ENCODE assay signal across 31 cellular contexts in genomic region chr10:86415099-86415498, GRCh38. TPM values are rescaled to one million over a fixed set of nuclear protein-coding genes. Genes with fewer than 3 reads are reported as not detected.
DNase-seq lines count a peak whose midpoint lies in the region; ATAC-seq, FAIRE-seq and TF ChIP-seq lines count a peak whose summit lies in the region.
"Had no signal": no experiment of that assay in that cellular context is flagged by ENCODE, and none has a peak within 500 bp of the region (broad histone marks: within the 10 kb centered on the region; RNA-seq: fewer than 3 reads in every experiment).

No MANE protein-coding gene starts in this region.

- POLR2A ChIA-PET in CD4-positive, alpha-beta T cell (lab: Charles Lee), result interaction anchor here (5.5 kb wide), 1 partner anchor 13 kb away, joined by 131 read pairs; no protein-coding TSS in a partner anchor
- POLR2A ChIA-PET in naive thymus-derived CD8-positive, alpha-beta T cell (lab: Charles Lee), result no interaction called here

- no peaks in the 10 kb centered on the region for H3K9me3 ChIP-seq in CD4-positive, alpha-beta T cell (ENCODE audit: control insufficient read depth, low read length)
- H3K9me3 ChIP-seq: suprapubic skin, uterus had no signal

- H3K4me1 Mint-ChIP-seq in CD4-positive, alpha-beta T cell (ENCODE audit: low read depth), result peaks cover 68% of the 10 kb centered on the region
- peaks cover 41% of the 10 kb centered on the region for H3K4me1 Mint-ChIP-seq in activated T-helper 1 cell treated with anti-CD3 and anti-CD28 coated beads, Interleukin-12 subunit alpha, Interleukin-12 subunit beta, Interleukin-2, Interleukin-4 antibody, amounts not matched to agents 30 ng/mL and 10 ng/mL and 1 ng/mL, durations not matched to agents 14 hours and 24 hours and 36 hours (ENCODE audit: low read depth)
- H3K4me1 Mint-ChIP-seq in naive thymus-derived CD8-positive, alpha-beta T cell, result peaks cover 27 to 64% (median 55%) of the 10 kb centered on the region in 4 donors
- H3K4me1 Mint-ChIP-seq: neural crest cell had no signal

- CTCF ChIA-PET in CD4-positive, alpha-beta T cell (lab: Charles Lee), result interaction anchor here (2.4 kb wide), 1 partner anchor 15 kb away, joined by 9 read pairs; no protein-coding TSS in a partner anchor

- peak; percentile 41 for FAIRE-seq in GM18507 (lab: Jason Lieb, UNC)
- FAIRE-seq: RCC 7860, TTC549 had no signal

- no peak overlapping the region for H3K27ac ChIP-seq in CD4-positive, alpha-beta T cell (ENCODE audit: low read depth, low read length)
- H3K27ac ChIP-seq: parathyroid adenoma, suprapubic skin, uterus had no signal

- H3K27me3 ChIP-seq in CD4-positive, alpha-beta T cell (ENCODE audit: control insufficient read depth, insufficient read depth, low read length), result no peaks in the 10 kb centered on the region
- H3K27me3 ChIP-seq: suprapubic skin, uterus had no signal

- H3K27ac Mint-ChIP-seq in CD4-positive, alpha-beta T cell, result peak overlapping the region; percentile 78
- peak overlapping the region; percentile 53 for H3K27ac Mint-ChIP-seq in activated T-helper 1 cell treated with anti-CD3 and anti-CD28 coated beads, Interleukin-12 subunit alpha, Interleukin-12 subunit beta, Interleukin-2, Interleukin-4 antibody, amounts not matched to agents 30 ng/mL and 10 ng/mL and 1 ng/mL, durations not matched to agents 14 hours and 24 hours and 36 hours
- peak overlapping the region in 9 of 10 donors; percentile 3 to 67 (median 41) for H3K27ac Mint-ChIP-seq in naive thymus-derived CD8-positive, alpha-beta T cell

- H3K4me3 Mint-ChIP-seq in CD4-positive, alpha-beta T cell, result peak overlapping the region; percentile 50
- H3K4me3 Mint-ChIP-seq in activated T-helper 1 cell treated with anti-CD3 and anti-CD28 coated beads, Interleukin-12 subunit alpha, Interleukin-12 subunit beta, Interleukin-2, Interleukin-4 antibody, amounts not matched to agents 30 ng/mL and 10 ng/mL and 1 ng/mL, durations not matched to agents 14 hours and 24 hours and 36 hours, result no peak overlapping the region
- peak overlapping the region in 7 of 10 donors; percentile 12 to 62 (median 35) for H3K4me3 Mint-ChIP-seq in naive thymus-derived CD8-positive, alpha-beta T cell
- H3K4me3 Mint-ChIP-seq: neural crest cell had no signal

- TF ChIP-seq CTCF in CD4-positive, alpha-beta T cell (IDR thresholded peaks at IDR 0.05), result no peak
- TF ChIP-seq CTCF in GM10266 (IDR thresholded peaks at IDR 0.05; ENCODE audit: control insufficient read depth, insufficient read depth, low read depth, missing control alignments), result no peak

- ATAC-seq in CD4-positive, alpha-beta T cell (ENCODE audit: poor library complexity), result no peak
- no peak for ATAC-seq in naive thymus-derived CD8-positive, alpha-beta T cell
- ATAC-seq: activated CD4-positive, CD25-positive, alpha-beta regulatory T cell treated with anti-CD3 and anti-CD28 coated beads, Interleukin-2, amount 50 U/mL, for 24 hours had no signal

- H3K9me3 Mint-ChIP-seq in CD4-positive, alpha-beta T cell, result no peaks in the 10 kb centered on the region
- H3K9me3 Mint-ChIP-seq in activated T-helper 1 cell treated with anti-CD3 and anti-CD28 coated beads, Interleukin-12 subunit alpha, Interleukin-12 subunit beta, Interleukin-2, Interleukin-4 antibody, amounts not matched to agents 30 ng/mL and 10 ng/mL and 1 ng/mL, durations not matched to agents 14 hours and 24 hours and 36 hours, result peaks cover 7% of the 10 kb centered on the region
- no peaks in the 10 kb centered on the region for H3K9me3 Mint-ChIP-seq in naive thymus-derived CD8-positive, alpha-beta T cell
- H3K9me3 Mint-ChIP-seq: CD4-positive, alpha-beta memory T cell had no signal

- no peaks in the 10 kb centered on the region for H3K36me3 Mint-ChIP-seq in CD4-positive, alpha-beta T cell (ENCODE audit: low read depth)
- H3K36me3 Mint-ChIP-seq in activated T-helper 1 cell treated with anti-CD3 and anti-CD28 coated beads, Interleukin-12 subunit alpha, Interleukin-12 subunit beta, Interleukin-2, Interleukin-4 antibody, amounts not matched to agents 30 ng/mL and 10 ng/mL and 1 ng/mL, durations not matched to agents 14 hours and 24 hours and 36 hours (ENCODE audit: low read depth), result peaks cover 6% of the 10 kb centered on the region
- no peaks in the 10 kb centered on the region for H3K36me3 Mint-ChIP-seq in naive thymus-derived CD8-positive, alpha-beta T cell
- H3K36me3 Mint-ChIP-seq: CD4-positive, alpha-beta memory T cell had no signal

- no peak for DNase-seq in CD4-positive, alpha-beta T cell
- no peak for DNase-seq in GM18507 (ENCODE audit: extremely low spot score, insufficient read length, low read depth)
- DNase-seq in activated T-helper 1 cell treated with anti-CD3 and anti-CD28 coated beads, Interleukin-12 subunit alpha, Interleukin-12 subunit beta, Interleukin-2, Interleukin-4 antibody, amounts not matched to agents 30 ng/mL and 10 ng/mL and 1 ng/mL, durations not matched to agents 14 hours and 24 hours and 36 hours (ENCODE audit: low spot score), result no peak
- no peak for DNase-seq in naive thymus-derived CD8-positive, alpha-beta T cell
- no peak for DNase-seq in GM10266 (ENCODE audit: extremely low spot score)
- no peak for DNase-seq in NCI-H2081 treated with DMSO at 0.1 percent for 48 hours (lab: John Stamatoyannopoulos, UW)
- DNase-seq in NCI-H1092 (lab: John Stamatoyannopoulos, UW), result no peak
- DNase-seq: activated CD4-positive, alpha-beta T cell treated with anti-CD3 and anti-CD28 coated beads, Interleukin-2, amount 50 U/mL, for 48 hours; activated CD8-positive, alpha-beta memory T cell treated with anti-CD3 and anti-CD28 coated beads, Interleukin-2, amount 50 U/mL, for 48 hours; activated effector memory CD4-positive, alpha-beta T cell treated with anti-CD3 and anti-CD28 coated beads, Interleukin-2, amount 50 U/mL, for 16 hours; amniotic stem cell; CD4-positive, alpha-beta memory T cell; DMS 273 treated with DMSO at 0.1 percent for 48 hours; effector CD8-positive, alpha-beta T cell; glutamatergic neuron; GOT3; islet precursor cell; NCI-H1048; NCI-H1930; NCI-H526; SIG-M5; stimulated activated CD4-positive, alpha-beta T cell treated with anti-CD3 and anti-CD28 coated beads, Interleukin-1b, Interleukin-23, amount 100 ng/mL, for 48 hours; SW 1271; uterus had no signal

- intact Hi-C loops in CD4-positive, alpha-beta T cell (cut with DNase I, micrococcal nuclease), result loop anchor here in 1 of 2 experiments (10.0 kb wide), 1 partner anchor 800 kb away; no protein-coding TSS in a partner anchor
- intact Hi-C loops in activated T-helper 1 cell treated with anti-CD3 and anti-CD28 coated beads, Interleukin-12 subunit alpha, Interleukin-12 subunit beta, Interleukin-2, Interleukin-4 antibody, amounts not matched to agents 30 ng/mL and 10 ng/mL and 1 ng/mL, durations not matched to agents 14 hours and 24 hours and 36 hours (cut with micrococcal nuclease), result no loop called here

- no peaks in the 10 kb centered on the region for H3K27me3 Mint-ChIP-seq in CD4-positive, alpha-beta T cell
- peaks cover 9% of the 10 kb centered on the region for H3K27me3 Mint-ChIP-seq in activated T-helper 1 cell treated with anti-CD3 and anti-CD28 coated beads, Interleukin-12 subunit alpha, Interleukin-12 subunit beta, Interleukin-2, Interleukin-4 antibody, amounts not matched to agents 30 ng/mL and 10 ng/mL and 1 ng/mL, durations not matched to agents 14 hours and 24 hours and 36 hours (ENCODE audit: insufficient read depth)
- no peaks in the 10 kb centered on the region for H3K27me3 Mint-ChIP-seq in naive thymus-derived CD8-positive, alpha-beta T cell
- H3K27me3 Mint-ChIP-seq: CD4-positive, alpha-beta memory T cell had no signal

RNA-seq across cellular contexts. Expression of gene GRID1, which starts 48.5 kb away (rescaled TPM):
- not detected for total RNA-seq in CD4-positive, alpha-beta T cell
- total RNA-seq in activated T-helper 1 cell treated with anti-CD3 and anti-CD28 coated beads, Interleukin-12 subunit alpha, Interleukin-12 subunit beta, Interleukin-2, Interleukin-4 antibody, amounts not matched to agents 30 ng/mL and 10 ng/mL and 1 ng/mL, durations not matched to agents 14 hours and 24 hours and 36 hours, result not detected in 2 replicates
- not detected for total RNA-seq in naive thymus-derived CD8-positive, alpha-beta T cell
- not detected for polyA plus RNA-seq in naive thymus-derived CD8-positive, alpha-beta T cell
- total RNA-seq: CD4-positive, alpha-beta memory T cell; LHCN-M2 had no signal
- polyA plus RNA-seq: CD4-positive, alpha-beta memory T cell had no signal
